ENCODE assay signal across 1 cellular context in genomic region chr7:120550494-120551048, GRCh38.
TF ChIP-seq lines count a peak whose summit lies in the region.

No MANE protein-coding gene starts in this region.

TF ChIP-seq in H1, 55 proteins besides CTCF, POLR2A, EP300 and RAD21 (continued from another document):
- TF ChIP-seq E2F6 (IDR thresholded peaks at IDR 0.05) (no peak), TAF1 (IDR thresholded peaks at IDR 0.05; ENCODE audit: low read depth, low read length) (no peak), KDM4A (IDR thresholded peaks at IDR 0.05; ENCODE audit: low read depth, low read length, severe bottlenecking) (no peak), YY1 (IDR thresholded peaks at IDR 0.05; ENCODE audit: low read depth, low read length) (no peak), HDAC6 (IDR thresholded peaks at IDR 0.05; ENCODE audit: low read depth, low read length) (no peak), TEAD4 (IDR thresholded peaks at IDR 0.05; ENCODE audit: low read depth, low read length) (no peak), SRF (IDR thresholded peaks at IDR 0.05; ENCODE audit: low read depth, low read length) (no peak), CBX8 (IDR thresholded peaks at IDR 0.05; ENCODE audit: borderline replicate concordance, low read depth, low read length) (no peak), BCL11A (IDR thresholded peaks at IDR 0.05; ENCODE audit: low read depth in 2 of 2, low read length in 2 of 2) (no peak), NRF1 (IDR thresholded peaks at IDR 0.05; ENCODE audit: low read depth, low read length) (no peak), GTF2F1 (IDR thresholded peaks at IDR 0.05; ENCODE audit: borderline replicate concordance, low read depth, low read length) (no peak), POLR2AphosphoS5 (IDR thresholded peaks at IDR 0.05; ENCODE audit: low read depth, low read length) (no peak)
